Comparison of ENCODE assay signal across 18 cellular contexts in genomic region chr12:62908667-62909066, GRCh38. TPM values are rescaled to one million over a fixed set of nuclear protein-coding genes. Genes with fewer than 3 reads are reported as not detected.
A peak's percentile ranks its signal among the peaks of the same experiment; 100 is the strongest.
DNase-seq lines count a peak whose midpoint lies in the region; TF ChIP-seq lines count a peak whose summit lies in the region.
"Had no signal": no experiment of that assay in that cellular context is flagged by ENCODE, and none has a peak within 500 bp of the region (broad histone marks: within the 10 kb centered on the region; RNA-seq: fewer than 3 reads in every experiment).

No MANE protein-coding gene starts in this region.

- H3K36me3 Mint-ChIP-seq in endodermal cell (ENCODE audit: low read depth) = peaks cover 4% of the 10 kb centered on the region
- H3K36me3 Mint-ChIP-seq in glutamatergic neuron (ENCODE audit: unreplicated experiment) = no peaks in the 10 kb centered on the region
- H3K36me3 Mint-ChIP-seq: CD4-positive, CD25-positive, alpha-beta regulatory T cell; CD8-positive, alpha-beta memory T cell had no signal

- H3K36me3 ChIP-seq in WERI-Rb-1 (no peaks in the 10 kb centered on the region), endodermal cell (ENCODE audit: control insufficient read depth, insufficient read depth, low read length) (no peaks in the 10 kb centered on the region)
- H3K36me3 ChIP-seq: BLaER1, HAP-1 had no signal

- DNase-seq in WERI-Rb-1 (no peak), endodermal cell (no peak), glutamatergic neuron (no peak), posterior vena cava (ENCODE audit: low spot score) (no peak), NOMO-1 treated with DMSO at 0.1 percent for 48 hours (lab: John Stamatoyannopoulos, UW; ENCODE audit: unreplicated experiment) (no peak), NCI-H187 (lab: John Stamatoyannopoulos, UW) (no peak)
- DNase-seq: Calu3; CD4-positive, CD25-positive, alpha-beta regulatory T cell; CD8-positive, alpha-beta memory T cell; DMS53; DMS79 treated with DMSO at 0.1 percent for 48 hours; GF-D8; HFFc6 had no signal

- H3K4me3 ChIP-seq in WERI-Rb-1 (ENCODE audit: low read depth, low read length) (no peak overlapping the region), endodermal cell (ENCODE audit: low read length) (no peak overlapping the region)
- H3K4me3 ChIP-seq: BLaER1, GM23338, HAP-1 had no signal

- H3K27ac Mint-ChIP-seq in endodermal cell = peak overlapping the region; percentile 1
- H3K27ac Mint-ChIP-seq in glutamatergic neuron (ENCODE audit: unreplicated experiment) = peak overlapping the region; percentile 30
- H3K27ac Mint-ChIP-seq: B cell; CD4-positive, CD25-positive, alpha-beta regulatory T cell; CD8-positive, alpha-beta memory T cell; HFFc6 had no signal

- H3K4me3 Mint-ChIP-seq in endodermal cell = no peak overlapping the region
- H3K4me3 Mint-ChIP-seq in glutamatergic neuron (ENCODE audit: unreplicated experiment) = no peak overlapping the region
- H3K4me3 Mint-ChIP-seq: B cell; CD4-positive, CD25-positive, alpha-beta regulatory T cell; CD8-positive, alpha-beta memory T cell; GM23338; HFFc6 had no signal

- no peaks in the 10 kb centered on the region for H3K9me3 Mint-ChIP-seq in endodermal cell
- H3K9me3 Mint-ChIP-seq in glutamatergic neuron (ENCODE audit: unreplicated experiment) = peaks cover 4% of the 10 kb centered on the region
- H3K9me3 Mint-ChIP-seq: GM23338, HFFc6 had no signal

- H3K27me3 ChIP-seq in WERI-Rb-1 (ENCODE audit: insufficient read depth, low read depth, severe bottlenecking) = no peaks in the 10 kb centered on the region
- peaks cover 45% of the 10 kb centered on the region for H3K27me3 ChIP-seq in endodermal cell (ENCODE audit: control insufficient read depth, insufficient read depth, low read length, poor library complexity, severe bottlenecking)
- H3K27me3 ChIP-seq: BLaER1 had no signal

- H3K27me3 Mint-ChIP-seq in endodermal cell (ENCODE audit: insufficient read depth) = peaks cover 31% of the 10 kb centered on the region
- H3K27me3 Mint-ChIP-seq in glutamatergic neuron (ENCODE audit: unreplicated experiment) = no peaks in the 10 kb centered on the region

- peak overlapping the region; percentile 83 for H3K27ac ChIP-seq in WERI-Rb-1
- no peak overlapping the region for H3K27ac ChIP-seq in endodermal cell (ENCODE audit: low read depth, low read length)
- H3K27ac ChIP-seq: BLaER1, C4-2B had no signal

- H3K9ac ChIP-seq in endodermal cell (ENCODE audit: extremely low read depth, low read length, poor library complexity, severe bottlenecking) = no peak overlapping the region
- H3K9ac ChIP-seq: BLaER1 had no signal

- peaks cover 7% of the 10 kb centered on the region for H3K4me1 ChIP-seq in endodermal cell (ENCODE audit: control insufficient read depth, insufficient read depth, low read length)

- WGBS in endodermal cell (ENCODE audit: insufficient coverage in 1 of 2, insufficient read length in 1 of 2), 2 experiments = 92% methylated on average over 2 of the region's 2 CpGs; no CpG with 5 or more reads in 1 of the 2 experiments

- intact Hi-C loops in posterior vena cava (cut with DNase I) = loop anchor here in 1 of 2 donors (10.0 kb wide), 1 partner anchor 1956 kb away; no protein-coding TSS in a partner anchor

- H3K4me1 Mint-ChIP-seq in endodermal cell (peaks cover 58% of the 10 kb centered on the region), glutamatergic neuron (ENCODE audit: low read depth, unreplicated experiment) (peaks cover 10% of the 10 kb centered on the region)
- H3K4me1 Mint-ChIP-seq: B cell; CD4-positive, CD25-positive, alpha-beta regulatory T cell; CD8-positive, alpha-beta memory T cell had no signal

- TF ChIP-seq CTCF in WERI-Rb-1 (IDR thresholded peaks at IDR 0.05; ENCODE audit: low read depth, low read length) = no peak
- no peak for TF ChIP-seq CTCF in endodermal cell (conservative IDR thresholded peaks at IDR 0.05)
- TF ChIP-seq CTCF in glutamatergic neuron (IDR thresholded peaks at IDR 0.05; ENCODE audit: partially characterized antibody, unreplicated experiment) = no peak

- H3K9me3 ChIP-seq in WERI-Rb-1 (ENCODE audit: severe bottlenecking) (no peaks in the 10 kb centered on the region), endodermal cell (ENCODE audit: control insufficient read depth, low read length) (no peaks in the 10 kb centered on the region)
- H3K9me3 ChIP-seq: BLaER1, HAP-1 had no signal

RNA-seq across cellular contexts. Expression of gene PPM1H, which starts 26.3 kb away (rescaled TPM):
- total RNA-seq in endodermal cell (10 to 100 TPM; 46.4 to 74.4 TPM), glutamatergic neuron (ENCODE audit: unreplicated experiment) (6.3 TPM), posterior vena cava (1 to 10 TPM; 1.3 to 2.8 TPM)
- polyA plus RNA-seq in endodermal cell (2013, experiment 1 of 2) = 5.9 TPM
- 5.6 TPM for polyA plus RNA-seq in endodermal cell (2013, experiment 2 of 2)
- total RNA-seq: B cell had no signal
- polyA plus RNA-seq: CD8-positive, alpha-beta memory T cell had no signal
